Comparison of ENCODE assay signal across 24 cellular contexts in the genomic region with DNA sequence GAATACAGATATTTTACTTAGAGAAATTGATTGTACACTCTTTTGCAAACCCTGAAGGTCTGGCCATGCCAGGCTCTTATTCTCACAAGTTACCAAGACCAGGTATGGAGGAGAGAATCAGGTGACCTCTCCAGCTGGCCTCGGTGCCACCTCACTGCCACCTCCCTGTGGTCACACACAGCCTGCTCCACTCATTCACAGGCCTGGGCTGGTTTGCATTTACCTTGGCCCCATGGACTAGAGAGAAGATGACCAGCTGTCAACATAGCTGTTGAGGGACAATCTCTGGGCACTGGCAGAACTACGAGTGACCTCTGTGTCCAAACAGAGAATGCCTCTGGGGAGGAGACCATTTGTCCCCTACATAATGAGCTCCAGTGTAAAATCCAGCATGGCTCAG.
A peak's percentile ranks its signal among the peaks of the same experiment; 100 is the strongest.
DNase-seq lines count a peak whose midpoint lies in the region; ATAC-seq and TF ChIP-seq lines count a peak whose summit lies in the region.
"Had no signal": no experiment of that assay in that cellular context is flagged by ENCODE, and none has a peak within 500 bp of the region (broad histone marks: within the 10 kb centered on the region; RNA-seq: fewer than 3 reads in every experiment).

No MANE protein-coding gene starts in this region.

- no peaks in the 10 kb centered on the region for H3K79me2 ChIP-seq in HCT116 (ENCODE audit: insufficient read depth, low read length)

- intact Hi-C loops in Calu3 (cut with micrococcal nuclease; ENCODE audit: unreplicated experiment), result no loop called here
- intact Hi-C loops in HCT116 (cut with micrococcal nuclease), result no loop called here
- intact Hi-C loops in mucosa of descending colon (cut with DNase I, micrococcal nuclease), result no loop called here

- H3K9me2 ChIP-seq in HCT116 (ENCODE audit: insufficient read depth), result no peaks in the 10 kb centered on the region

- CTCF ChIA-PET in Calu3 (lab: Charles Lee) (no interaction called here), HCT116 (lab: Charles Lee) (interaction anchor here (0.9 to 1.8 kb wide), 5 partner anchors 289 to 647 kb away, joined by 3 to 10 read pairs (median 5); no protein-coding TSS in a partner anchor)

- peaks cover 17% of the 10 kb centered on the region for H3K4me1 Mint-ChIP-seq in Calu3 (ENCODE audit: low read depth, unreplicated experiment)
- H3K4me1 Mint-ChIP-seq in activated T-helper 17 cell treated with anti-CD3 and anti-CD28 coated beads, Interleukin-2, amount 50 U/mL, for 72 hours, result peaks cover 34% of the 10 kb centered on the region
- H3K4me1 Mint-ChIP-seq: neural progenitor cell had no signal

- no peaks in the 10 kb centered on the region for H3K36me3 Mint-ChIP-seq in Calu3 (ENCODE audit: insufficient read depth, unreplicated experiment)
- H3K36me3 Mint-ChIP-seq in activated T-helper 17 cell treated with anti-CD3 and anti-CD28 coated beads, Interleukin-2, amount 50 U/mL, for 72 hours (ENCODE audit: low read depth), result no peaks in the 10 kb centered on the region
- H3K36me3 Mint-ChIP-seq: CD4-positive, CD25-positive, alpha-beta regulatory T cell; neural progenitor cell had no signal

- no peaks in the 10 kb centered on the region for H4K20me1 ChIP-seq in HCT116 (ENCODE audit: insufficient read depth)

- TF ChIP-seq POLR2A in HCT116 (IDR thresholded peaks at IDR 0.05; ENCODE audit: borderline replicate concordance, extremely low read depth, insufficient read depth, insufficient read length), result no peak

- no peak overlapping the region for H2AFZ ChIP-seq in HCT116 (ENCODE audit: low read depth, low read length, poor library complexity, severe bottlenecking)
- H2AFZ ChIP-seq: neural progenitor cell had no signal

- BruUV-seq in Calu3 (replicated peaks; lab: Mats Ljungman, UMichigan), result no TSS peak
- no TSS peak for BruUV-seq in HCT116 (replicated peaks; lab: Mats Ljungman, UMichigan)

- H3K9me3 ChIP-seq in HCT116 (ENCODE audit: control insufficient read depth in 1 of 2, insufficient read depth in 1 of 2, low read depth in 1 of 2, low read length in 2 of 2) (no peaks in the 10 kb centered on the region), mucosa of descending colon (no peaks in the 10 kb centered on the region)
- H3K9me3 ChIP-seq: body of pancreas, esophagus squamous epithelium, gastrocnemius medialis, SJSA1, suprapubic skin, vagina had no signal

- no peak overlapping the region for H3K27ac Mint-ChIP-seq in Calu3 (ENCODE audit: unreplicated experiment)
- H3K27ac Mint-ChIP-seq in activated T-helper 17 cell treated with anti-CD3 and anti-CD28 coated beads, Interleukin-2, amount 50 U/mL, for 72 hours, result peak overlapping the region; percentile 33
- H3K27ac Mint-ChIP-seq: activated CD4-positive, alpha-beta T cell treated with anti-CD3 and anti-CD28 coated beads, Interleukin-2, amount 10 ng/mL, durations not matched to agents 7 days and 5 days; CD4-positive, CD25-positive, alpha-beta regulatory T cell; neural progenitor cell; T-helper 1 cell treated with Interleukin-12 subunit alpha and Interleukin-12 subunit beta and Interleukin-4 antibody, amounts not matched to agents 30 μg/mL and 1 μg/mL, for 36 hours had no signal

- H3K4me2 ChIP-seq in HCT116 (ENCODE audit: low read length), result no peak overlapping the region
- H3K4me2 ChIP-seq: neural progenitor cell had no signal

- DNase-seq in Calu3 (peak; percentile 16), HCT116 (ENCODE audit: low read depth, low spot score) (peak; percentile 22), mucosa of descending colon (peak in 2 of 3 donors; percentile 44 to 48), ecto neural progenitor cell (ENCODE audit: low spot score) (no peak)
- DNase-seq: activated CD4-positive, alpha-beta T cell treated with anti-CD3 and anti-CD28 coated beads, Interleukin-2, amount 10 ng/mL, durations not matched to agents 7 days and 5 days; CD4-positive, CD25-positive, alpha-beta regulatory T cell; DMS153; effector CD8-positive, alpha-beta T cell; esophagus squamous epithelium; gastrocnemius medialis; hypothalamus; lower lobe of right lung; NCI-H1417; NCI-H526; stimulated activated CD4-positive, alpha-beta T cell treated with anti-CD3 and anti-CD28 coated beads, Interleukin-1b, Interleukin-23, amount 100 ng/mL, for 48 hours had no signal

- H3K27me3 Mint-ChIP-seq in Calu3 (ENCODE audit: unreplicated experiment), result no peaks in the 10 kb centered on the region
- H3K27me3 Mint-ChIP-seq in activated T-helper 17 cell treated with anti-CD3 and anti-CD28 coated beads, Interleukin-2, amount 50 U/mL, for 72 hours, result no peaks in the 10 kb centered on the region
- H3K27me3 Mint-ChIP-seq: activated CD4-positive, alpha-beta T cell treated with anti-CD3 and anti-CD28 coated beads, Interleukin-2, amount 10 ng/mL, durations not matched to agents 7 days and 5 days; CD4-positive, CD25-positive, alpha-beta regulatory T cell had no signal

- H3K9ac ChIP-seq in HCT116 (ENCODE audit: low read length), result no peak overlapping the region
- H3K9ac ChIP-seq: neural progenitor cell had no signal

- peaks cover 5% of the 10 kb centered on the region for H3K9me3 Mint-ChIP-seq in Calu3 (ENCODE audit: low read depth, unreplicated experiment)
- peaks cover 3% of the 10 kb centered on the region for H3K9me3 Mint-ChIP-seq in activated T-helper 17 cell treated with anti-CD3 and anti-CD28 coated beads, Interleukin-2, amount 50 U/mL, for 72 hours
- H3K9me3 Mint-ChIP-seq: neural progenitor cell had no signal

- H3K27ac ChIP-seq in HCT116 (ENCODE audit: low read depth, low read length), result no peak overlapping the region
- H3K27ac ChIP-seq: body of pancreas, esophagus squamous epithelium, gastrocnemius medialis, lower lobe of right lung, neural progenitor cell, SJSA1, suprapubic skin, vagina had no signal

- H3K27me3 ChIP-seq in HCT116 (ENCODE audit: insufficient read depth, low read length), result no peaks in the 10 kb centered on the region
- H3K27me3 ChIP-seq: body of pancreas, gastrocnemius medialis, neural progenitor cell, SJSA1, suprapubic skin, vagina had no signal

- no peak overlapping the region for H3K4me3 Mint-ChIP-seq in Calu3 (ENCODE audit: low read depth, unreplicated experiment)
- no peak overlapping the region for H3K4me3 Mint-ChIP-seq in activated T-helper 17 cell treated with anti-CD3 and anti-CD28 coated beads, Interleukin-2, amount 50 U/mL, for 72 hours
- H3K4me3 Mint-ChIP-seq: activated CD4-positive, alpha-beta T cell treated with anti-CD3 and anti-CD28 coated beads, Interleukin-2, amount 10 ng/mL, durations not matched to agents 7 days and 5 days; CD4-positive, CD25-positive, alpha-beta regulatory T cell; neural progenitor cell; T-helper 1 cell treated with Interleukin-12 subunit alpha and Interleukin-12 subunit beta and Interleukin-4 antibody, amounts not matched to agents 30 μg/mL and 1 μg/mL, for 36 hours had no signal

- peak; percentile 63 for TF ChIP-seq RAD21 in HCT116 (IDR thresholded peaks at IDR 0.05; ENCODE audit: low read depth)

- POLR2A ChIA-PET in HCT116 (lab: Charles Lee), result no interaction called here

- H3K4me1 ChIP-seq in HCT116 (ENCODE audit: control insufficient read depth in 1 of 2, insufficient read depth in 2 of 2, low read length in 2 of 2), result peaks cover 0 to 4% of the 10 kb centered on the region in 2 experiments; a peak in 2 of 4 replicates
- no peaks in the 10 kb centered on the region for H3K4me1 ChIP-seq in mucosa of descending colon (ENCODE audit: low read depth)
- H3K4me1 ChIP-seq: body of pancreas, esophagus squamous epithelium, gastrocnemius medialis, lower lobe of right lung, neural progenitor cell, SJSA1, suprapubic skin, vagina had no signal

- ATAC-seq in HCT116, result peak; percentile 86
- no peak for ATAC-seq in activated T-helper 17 cell treated with anti-CD3 and anti-CD28 coated beads, Interleukin-2, amount 50 U/mL, for 72 hours (replicated peaks)
- peak; percentile 74 for ATAC-seq in mucosa of descending colon
- ATAC-seq in GM21526 (IDR thresholded peaks at IDR 0.05; ENCODE audit: low FRiP score, unreplicated experiment), result no peak
- no peak for ATAC-seq in HG03139 (IDR thresholded peaks at IDR 0.05; ENCODE audit: unreplicated experiment)
- ATAC-seq: body of pancreas, gastrocnemius medialis had no signal

- TF ChIP-seq CTCF in Calu3 (IDR thresholded peaks at IDR 0.05; ENCODE audit: unreplicated experiment) (no peak), HCT116 (IDR thresholded peaks at IDR 0.05 in 2 of 3, conservative IDR thresholded peaks at IDR 0.05 in 1 of 3; ENCODE audit: borderline replicate concordance in 1 of 3, insufficient read depth in 1 of 3, low read depth in 2 of 3, low read length in 2 of 3) (peak; percentile 19 to 52 (median 47); a peak in 4 of 6 replicates), mucosa of descending colon (IDR thresholded peaks at IDR 0.05) (no peak)

- H3K4me3 ChIP-seq in HCT116 (replicated peaks in 1 of 2; ENCODE audit: low read depth in 1 of 2, low read length in 2 of 2) (no peak overlapping the region), mucosa of descending colon (no peak overlapping the region)
- H3K4me3 ChIP-seq: body of pancreas, esophagus squamous epithelium, gastrocnemius medialis, lower lobe of right lung, neural progenitor cell, SJSA1, suprapubic skin, vagina had no signal

- RAD21 ChIA-PET in HCT116 (lab: Charles Lee; ENCODE audit: low non-redundant PET in 1 of 2, low total read pairs in 2 of 2, uncharacterized antibody in 2 of 2, unreplicated experiment in 2 of 2), result interaction anchor here in 1 of 2 experiments (1.1 kb wide), 2 partner anchors 289 to 595 kb away, joined by 3 to 4 read pairs; no protein-coding TSS in a partner anchor

- H3K36me3 ChIP-seq in HCT116 (ENCODE audit: control insufficient read depth in 1 of 2, insufficient read depth in 2 of 2, low read length in 2 of 2), result no peaks in the 10 kb centered on the region
- H3K36me3 ChIP-seq in mucosa of descending colon (ENCODE audit: low read depth), result no peaks in the 10 kb centered on the region
- H3K36me3 ChIP-seq: esophagus squamous epithelium, gastrocnemius medialis, lower lobe of right lung, neural progenitor cell, SJSA1, suprapubic skin, vagina had no signal

TF ChIP-seq in HCT116, 20 proteins besides CTCF, POLR2A, EP300 and RAD21 (continues in another document):
- TF ChIP-seq EGR1 (IDR thresholded peaks at IDR 0.05; ENCODE audit: low read depth) (no peak), EZH2phosphoT487 (IDR thresholded peaks at IDR 0.05; ENCODE audit: borderline replicate concordance) (no peak)
- TF ChIP-seq, protein P1, sequence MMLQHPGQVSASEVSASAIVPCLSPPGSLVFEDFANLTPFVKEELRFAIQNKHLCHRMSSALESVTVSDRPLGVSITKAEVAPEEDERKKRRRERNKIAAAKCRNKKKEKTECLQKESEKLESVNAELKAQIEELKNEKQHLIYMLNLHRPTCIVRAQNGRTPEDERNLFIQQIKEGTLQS (IDR thresholded peaks at IDR 0.05), result no peak

Comparison
In these comparisons a context has a peak if more than half of its experiments do, and no peak if none do; other contexts are left out.
1. CTCF ChIP-seq: peak in HCT116 (3 of 3); none in Calu3 (single experiment) and mucosa of descending colon (single experiment).
2. ATAC-seq: peak in HCT116 (single experiment) and mucosa of descending colon (single experiment); none in activated T-helper 17 cell treated with anti-CD3 and anti-CD28 coated beads, Interleukin-2, amount 50 U/mL, for 72 hours (single experiment), GM21526 (single experiment) and HG03139 (single experiment).